11 cellular contexts compared by ENCODE assay signal in the genomic region with DNA sequence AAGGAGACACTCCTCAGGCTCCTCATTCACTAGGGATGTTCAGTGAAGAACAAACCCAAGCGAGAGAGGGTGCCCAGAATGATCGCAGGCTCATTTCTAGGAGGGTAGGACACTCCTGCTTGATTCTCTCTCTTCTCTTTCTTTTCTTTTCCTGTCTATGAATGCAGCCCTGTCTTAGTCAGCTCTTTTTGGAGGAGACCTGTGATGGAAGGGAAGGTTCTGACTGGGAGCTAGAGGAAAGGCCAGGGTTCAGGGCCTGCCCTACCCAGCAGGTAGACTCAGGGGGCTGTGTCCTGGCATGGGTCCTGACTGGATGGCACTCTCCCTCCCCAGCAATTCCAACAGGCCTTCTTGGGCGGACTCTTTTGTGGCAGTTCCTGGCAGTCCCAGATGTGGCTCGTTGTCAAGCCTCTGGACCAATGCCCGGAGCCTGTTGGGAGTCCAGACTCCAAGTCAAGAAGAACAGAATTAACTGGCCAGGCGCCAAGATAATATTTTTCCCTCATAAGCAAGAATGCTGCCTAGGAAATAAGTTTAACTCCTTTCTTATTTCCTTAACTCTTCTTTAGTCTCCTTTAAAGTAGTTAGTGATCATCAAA.
DNase-seq lines count a peak whose midpoint lies in the region; ATAC-seq and TF ChIP-seq lines count a peak whose summit lies in the region.
"Had no signal": no experiment of that assay in that cellular context is flagged by ENCODE, and none has a peak within 500 bp of the region (broad histone marks: within the 10 kb centered on the region; RNA-seq: fewer than 3 reads in every experiment).

No MANE protein-coding gene starts in this region.

- H3K27ac Mint-ChIP-seq in Calu3 (ENCODE audit: unreplicated experiment), result peak overlapping the region; percentile 94
- H3K27ac Mint-ChIP-seq: activated naive CD8-positive, alpha-beta T cell; CD4-positive, CD25-positive, alpha-beta regulatory T cell; stimulated activated naive CD8-positive, alpha-beta T cell treated with anti-CD3 and anti-CD28 coated beads, Interleukin-15, Interleukin-2, amounts not matched to agents 100 ng/mL and 50 ng/mL, for 24 hours had no signal

- no peaks in the 10 kb centered on the region for H3K79me2 ChIP-seq in MM.1S (ENCODE audit: low read length)

- TF ChIP-seq EP300 in ovary (IDR thresholded peaks at IDR 0.05), result no peak

- H3K36me3 ChIP-seq in ovary, result no peaks in the 10 kb centered on the region
- no peaks in the 10 kb centered on the region for H3K36me3 ChIP-seq in MM.1S (replicated peaks; ENCODE audit: insufficient read depth, low read length)

- no peak overlapping the region for H3K9ac ChIP-seq in MM.1S (ENCODE audit: low read length)

- H3K27me3 Mint-ChIP-seq in Calu3 (ENCODE audit: unreplicated experiment), result no peaks in the 10 kb centered on the region
- H3K27me3 Mint-ChIP-seq: activated naive CD8-positive, alpha-beta T cell; CD4-positive, CD25-positive, alpha-beta regulatory T cell had no signal

- no peak for TF ChIP-seq POLR2A in ovary (IDR thresholded peaks at IDR 0.05)

- BruUV-seq in Calu3 (replicated peaks; lab: Mats Ljungman, UMichigan), result no TSS peak

- peak; percentile 48 for DNase-seq in Calu3
- DNase-seq in RPMI7951 (ENCODE audit: low read depth), result peak; percentile 79
- peak; percentile 87 for DNase-seq in fibroblast of the aortic adventitia (ENCODE audit: low read depth)
- DNase-seq in ovary, result peak; percentile 69 to 87 (median 79)
- no peak for DNase-seq in MM.1S
- DNase-seq in NCI-H524 (lab: John Stamatoyannopoulos, UW), result no peak
- no peak for DNase-seq in NCI-H2171 treated with DMSO at 0.1 percent for 48 hours (lab: John Stamatoyannopoulos, UW)
- DNase-seq: CD4-positive, CD25-positive, alpha-beta regulatory T cell had no signal

- H3K4me1 Mint-ChIP-seq in Calu3 (ENCODE audit: low read depth, unreplicated experiment), result peaks cover 83% of the 10 kb centered on the region
- H3K4me1 Mint-ChIP-seq: CD4-positive, CD25-positive, alpha-beta regulatory T cell had no signal

- no peak overlapping the region for H3K4me2 ChIP-seq in MM.1S (ENCODE audit: low read depth, low read length)

- H3K27me3 ChIP-seq in ovary, result no peaks in the 10 kb centered on the region
- no peaks in the 10 kb centered on the region for H3K27me3 ChIP-seq in MM.1S (replicated peaks; ENCODE audit: insufficient read depth, low read length)

- H3K27ac ChIP-seq in ovary (peak overlapping the region in 1 of 2 donors; percentile 43), MM.1S (ENCODE audit: low read length) (no peak overlapping the region)

- H3K4me3 ChIP-seq in fibroblast of the aortic adventitia (ENCODE audit: low read depth, low read length) (no peak overlapping the region), ovary (no peak overlapping the region), MM.1S (ENCODE audit: low read length) (no peak overlapping the region)

- no peak overlapping the region for H2AFZ ChIP-seq in MM.1S (ENCODE audit: low read length)

- H3K4me1 ChIP-seq in ovary (ENCODE audit: insufficient read depth) (peaks cover 4% of the 10 kb centered on the region), MM.1S (ENCODE audit: low read length) (peaks cover 18% of the 10 kb centered on the region)

- no peak for ATAC-seq in HG02938 (IDR thresholded peaks at IDR 0.05; ENCODE audit: unreplicated experiment)

- intact Hi-C loops in Calu3 (cut with micrococcal nuclease; ENCODE audit: unreplicated experiment), result loop anchor here (10.0 kb wide), 1 partner anchor 183 kb away; no protein-coding TSS in a partner anchor
- intact Hi-C loops in ovary (cut with DNase I), result loop anchor here in 1 of 4 donors (5.0 to 10.0 kb wide), 3 partner anchors 223 to 353 kb away; a partner anchor contains a TSS

- no peaks in the 10 kb centered on the region for H4K20me1 ChIP-seq in MM.1S (ENCODE audit: insufficient read depth, low read length)

- no peaks in the 10 kb centered on the region for H3K9me3 Mint-ChIP-seq in Calu3 (ENCODE audit: low read depth, unreplicated experiment)
- H3K9me3 Mint-ChIP-seq: stimulated activated naive CD8-positive, alpha-beta T cell treated with anti-CD3 and anti-CD28 coated beads, Interleukin-15, Interleukin-2, amounts not matched to agents 100 ng/mL and 50 ng/mL, for 24 hours had no signal

- no peak for TF ChIP-seq CTCF in Calu3 (IDR thresholded peaks at IDR 0.05; ENCODE audit: unreplicated experiment)
- no peak for TF ChIP-seq CTCF in fibroblast of the aortic adventitia (IDR thresholded peaks at IDR 0.05; ENCODE audit: insufficient read depth, low read length)
- no peak for TF ChIP-seq CTCF in ovary (IDR thresholded peaks at IDR 0.05)
- TF ChIP-seq CTCF in MM.1S (IDR thresholded peaks at IDR 0.05; ENCODE audit: low read length), result no peak

- peaks cover 3% of the 10 kb centered on the region; the same call in 1 of the 2 replicates for H3F3A ChIP-seq in MM.1S (ENCODE audit: insufficient read depth, low read length)

- H3K9me2 ChIP-seq in MM.1S (replicated peaks; ENCODE audit: insufficient read depth, low read length), result no peaks in the 10 kb centered on the region

- 26 to 33% (median 27%) methylated on average over 6 of the region's 6 CpGs for WGBS in ovary, 3 donors

- H3K36me3 Mint-ChIP-seq in Calu3 (ENCODE audit: insufficient read depth, unreplicated experiment), result peaks cover 21% of the 10 kb centered on the region
- H3K36me3 Mint-ChIP-seq: CD4-positive, CD25-positive, alpha-beta regulatory T cell had no signal

- CTCF ChIA-PET in Calu3 (lab: Charles Lee), result interaction anchor here (0.6 to 0.8 kb wide), 2 partner anchors 16 to 52 kb away, joined by 3 to 4 read pairs; no protein-coding TSS in a partner anchor

- H3K4me3 Mint-ChIP-seq in Calu3 (ENCODE audit: low read depth, unreplicated experiment), result no peak overlapping the region
- H3K4me3 Mint-ChIP-seq: activated naive CD8-positive, alpha-beta T cell; CD4-positive, CD25-positive, alpha-beta regulatory T cell; stimulated activated naive CD8-positive, alpha-beta T cell treated with anti-CD3 and anti-CD28 coated beads, Interleukin-15, Interleukin-2, amounts not matched to agents 100 ng/mL and 50 ng/mL, for 24 hours had no signal

- H3K9me3 ChIP-seq in ovary, result no peaks in the 10 kb centered on the region
- H3K9me3 ChIP-seq in MM.1S (replicated peaks; ENCODE audit: insufficient read depth, low read length), result no peaks in the 10 kb centered on the region

Comparison
In these comparisons a context has a peak if more than half of its experiments do, and no peak if none do; other contexts are left out.
1. DNase-seq: peak in Calu3 (single experiment), RPMI7951 (single experiment), fibroblast of the aortic adventitia (single experiment) and ovary (5 of 5); none in MM.1S (single experiment), NCI-H524 (0 of 2) and NCI-H2171 treated with DMSO at 0.1 percent for 48 hours (single experiment).